In the genomic region with DNA sequence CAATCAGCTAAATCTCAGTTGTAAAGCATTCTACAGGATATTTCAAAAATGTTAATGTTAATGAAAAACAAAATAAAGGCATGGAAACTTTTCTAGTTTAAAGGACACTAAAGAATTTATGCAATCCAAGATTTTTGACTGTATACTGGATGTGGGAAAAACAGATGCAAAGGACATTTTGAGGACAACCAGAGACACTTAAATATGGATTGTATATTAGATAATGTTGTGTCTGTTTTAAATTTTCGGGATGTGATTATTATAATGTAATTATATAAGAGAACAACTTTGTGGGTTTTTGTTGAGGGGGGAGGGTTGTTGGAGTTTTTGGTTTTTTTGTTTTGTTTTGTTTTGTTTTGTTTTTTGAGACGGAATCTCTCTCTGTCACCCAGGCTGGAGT, we compare ENCODE assay signal across 27 cellular contexts. TPM values are rescaled to one million over a fixed set of nuclear protein-coding genes. Genes with fewer than 3 reads are reported as not detected.
"Had no signal": no experiment of that assay in that cellular context is flagged by ENCODE, and none has a peak within 500 bp of the region (broad histone marks: within the 10 kb centered on the region; RNA-seq: fewer than 3 reads in every experiment).

No MANE protein-coding gene starts in this region.

- H3K36me3 ChIP-seq: stomach, suprapubic skin, thoracic aorta, thyroid gland, tibial artery, tibial nerve, transverse colon, upper lobe of left lung, upper lobe of right lung, uterus, vagina had no signal

- DNase-seq: stimulated activated CD4-positive, alpha-beta T cell treated with anti-CD3 and anti-CD28 coated beads, Interleukin-2, amount 100 ng/mL, for 48 hours; stimulated activated CD4-positive, alpha-beta T cell treated with anti-CD3 and anti-CD28 coated beads, Interleukin-4, amount 100 ng/mL, for 1 hour; stimulated activated CD4-positive, alpha-beta T cell treated with anti-CD3 and anti-CD28 coated beads, Interleukin-4, amount 100 ng/mL, for 24 hours; stimulated activated CD4-positive, alpha-beta T cell treated with anti-CD3 and anti-CD28 coated beads, Interleukin-4, amount 100 ng/mL, for 4 hours; stimulated activated CD8-positive, alpha-beta memory T cell treated with anti-CD3 and anti-CD28 coated beads, Interleukin-4, amount 100 ng/mL, for 48 hours; stimulated activated naive B cell treated with anti-CD40 and anti-IgM and Interleukin-4, amounts not matched to agents 10 μg/mL and 1 μg/mL and 100 μg/mL, for 72 hours; stimulated activated naive CD4-positive, alpha-beta T cell; stimulated activated naive CD4-positive, alpha-beta T cell treated with Interleukin-2 at 50 U/mL for 16 hours; stimulated activated naive CD8-positive, alpha-beta T cell treated with anti-CD3 and anti-CD28 coated beads, Interleukin-15, amount 100 ng/mL, for 72 hours; stimulated activated naive CD8-positive, alpha-beta T cell treated with anti-CD3 and anti-CD28 coated beads, Interleukin-15, Interleukin-2, amounts not matched to agents 100 U/mL and 50 U/mL, for 24 hours; stomach; substantia nigra; testis; thyroid gland; tibial artery; transverse colon; trophoblast cell; upper lobe of left lung; upper lobe of right lung; uterus had no signal

- H3K4me3 ChIP-seq: stomach, suprapubic skin, testis, thoracic aorta, thyroid gland, tibial artery, tibial nerve, transverse colon, upper lobe of left lung, upper lobe of right lung, uterus, vagina had no signal

- H3K27ac ChIP-seq: stomach, suprapubic skin, testis, thoracic aorta, thyroid gland, tibial artery, tibial nerve, transverse colon, upper lobe of left lung, upper lobe of right lung, uterus, vagina had no signal

- H3K9me3 ChIP-seq: stomach, suprapubic skin, testis, thoracic aorta, thyroid gland, tibial artery, tibial nerve, transverse colon, upper lobe of left lung, upper lobe of right lung, uterus, vagina had no signal

- H3K4me1 ChIP-seq: stomach, suprapubic skin, testis, thyroid gland, tibial artery, tibial nerve, transverse colon, upper lobe of left lung, upper lobe of right lung, uterus, vagina had no signal

- H3K27me3 ChIP-seq: stomach, suprapubic skin, testis, thyroid gland, tibial artery, tibial nerve, transverse colon, upper lobe of left lung, upper lobe of right lung, uterus, vagina had no signal

- ATAC-seq: stimulated activated effector memory CD8-positive, alpha-beta T cell treated with anti-CD3 and anti-CD28 coated beads, Interleukin-12 subunit alpha, Interleukin-12 subunit beta, amount 100 ng/mL, for 72 hours; stimulated activated memory B cell treated with anti-CD40 and anti-IgM and Interleukin-4, amounts not matched to agents 10 μg/mL and 1 μg/mL and 100 μg/mL, for 72 hours; stimulated activated naive B cell treated with anti-CD40 and anti-IgM and Interleukin-4, amounts not matched to agents 10 μg/mL and 1 μg/mL and 100 μg/mL, for 72 hours; stimulated activated naive CD8-positive, alpha-beta T cell treated with anti-CD3 and anti-CD28 coated beads, Interleukin-15, amount 100 ng/mL, for 72 hours; stimulated activated naive CD8-positive, alpha-beta T cell treated with anti-CD3 and anti-CD28 coated beads, Interleukin-15, Interleukin-2, amounts not matched to agents 100 U/mL and 50 U/mL, for 24 hours; upper lobe of right lung had no signal

RNA-seq across cellular contexts. Expression of a gene that starts 30.9 kb away (rescaled TPM):
- polyA plus RNA-seq: urinary bladder had no signal
